In the genomic region with DNA sequence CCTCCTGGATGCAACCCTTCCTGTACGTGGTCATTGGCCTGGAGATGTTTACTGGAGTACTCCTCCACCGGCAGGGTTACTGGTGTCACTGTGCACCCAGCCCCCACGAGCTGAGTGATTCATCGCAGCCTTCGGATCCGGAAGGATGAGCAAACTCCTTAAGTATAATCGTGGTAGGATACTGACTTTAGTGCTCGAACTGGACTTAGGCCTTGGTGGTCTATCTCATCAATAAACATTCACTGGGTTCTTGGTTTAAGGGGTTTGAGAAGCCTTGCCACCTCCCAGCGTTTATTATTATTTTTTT, we compare ENCODE assay signal across 7 cellular contexts.
DNase-seq lines count a peak whose midpoint lies in the region; ATAC-seq, FAIRE-seq and TF ChIP-seq lines count a peak whose summit lies in the region.
"Not testable (repeated sequence)": the region's sequence is repeated elsewhere in the genome, so short reads cannot be mapped to it uniquely, and the experiment has no call there.

No MANE protein-coding gene starts in this region.

- 21% methylated on average over 7 of the region's 9 CpGs for WGBS in HUES64
- 37% methylated on average over 9 of the region's 9 CpGs; no CpG with 5 or more reads in 1 of the 2 experiments for WGBS in H1 (ENCODE audit: extremely low coverage in 1 of 2, insufficient coverage in 1 of 2, insufficient read length in 1 of 2, insufficient replicate concordance in 2 of 2, low coverage in 1 of 2, low lambda C conversion rate in 2 of 2, missing lambda C conversion rate in 1 of 2), 2 experiments

- CTCF ChIA-PET in RWPE1 (lab: Yijun Ruan, JAX) (interaction anchor here (0.6 kb wide), 3 partner anchors 9 to 40 kb away, joined by 3 to 5 read pairs (median 3); no protein-coding TSS in a partner anchor), H1 (lab: Charles Lee; ENCODE audit: partially characterized antibody) (interaction anchor here (0.8 to 1.4 kb wide), 2 partner anchors 12 to 25 kb away, joined by 3 read pairs; no protein-coding TSS in a partner anchor)
- CTCF ChIA-PET in activated naive CD4-positive, alpha-beta T cell treated with anti-CD3 and anti-CD28 coated beads, Interleukin-2, amount 10 ng/mL, durations not matched to agents 7 days and 5 days (lab: Charles Lee): not testable (repeated sequence)

- H3K27ac ChIP-seq in HUES64 (ENCODE audit: low read depth, low read length); RWPE1; H1 (ENCODE audit: low read depth, low read length); osteoblast (ENCODE audit: low read depth, low read length): not testable (repeated sequence)

- H4K20me1 ChIP-seq in H1 (replicated peaks in 1 of 2; ENCODE audit: control insufficient read depth in 1 of 2, insufficient read depth in 2 of 2, low read length in 2 of 2); osteoblast (ENCODE audit: insufficient read depth, low read length): not testable (repeated sequence)

- H4K5ac ChIP-seq in H1 (ENCODE audit: insufficient read length, low read depth, low read length): not testable (repeated sequence)

- not testable (repeated sequence) for H2BK12ac ChIP-seq in H1 (ENCODE audit: low read depth, low read length)

- H3K4ac ChIP-seq in H1 (replicated peaks; ENCODE audit: insufficient read length, low read depth, low read length): not testable (repeated sequence)

- H2AFZ ChIP-seq in H1 (ENCODE audit: low read length): peak overlapping the region; percentile 33; the same call in 1 of the 2 replicates
- not testable (repeated sequence) for H2AFZ ChIP-seq in osteoblast (ENCODE audit: low read length)

- DNase-seq in RWPE1 (ENCODE audit: low spot score): peak; percentile 40
- not testable (repeated sequence) for DNase-seq in activated naive CD4-positive, alpha-beta T cell treated with anti-CD3 and anti-CD28 coated beads, Interleukin-2, amount 10 ng/mL, durations not matched to agents 7 days and 5 days; H1 (ENCODE audit: low read depth in 1 of 2, low spot score in 2 of 2); immature natural killer cell
- peak; percentile 8 for DNase-seq in osteoblast (ENCODE audit: insufficient read length, low spot score, missing footprints)

- peaks cover 39% of the 10 kb centered on the region for H3K27me3 Mint-ChIP-seq in activated naive CD4-positive, alpha-beta T cell treated with anti-CD3 and anti-CD28 coated beads, Interleukin-2, amount 10 ng/mL, durations not matched to agents 7 days and 5 days
- peaks cover 12 to 31% (median 20%) of the 10 kb centered on the region in 3 donors for H3K27me3 Mint-ChIP-seq in immature natural killer cell (ENCODE audit: low read depth in 3 of 3)

- H3K27ac Mint-ChIP-seq in activated naive CD4-positive, alpha-beta T cell treated with anti-CD3 and anti-CD28 coated beads, Interleukin-2, amount 10 ng/mL, durations not matched to agents 7 days and 5 days; immature natural killer cell: not testable (repeated sequence)

- not testable (repeated sequence) for H4K91ac ChIP-seq in H1 (replicated peaks; ENCODE audit: insufficient read length, low read length)

- not testable (repeated sequence) for H4K8ac ChIP-seq in H1 (ENCODE audit: extremely low read depth, insufficient read depth, low read length)

- TF ChIP-seq EP300 in H1 (IDR thresholded peaks at IDR 0.05; ENCODE audit: borderline replicate concordance in 1 of 2, low read depth in 2 of 2, low read length in 2 of 2): not testable (repeated sequence)

- not testable (repeated sequence) for H3K23me2 ChIP-seq in H1 (ENCODE audit: low read depth, low read length)

- not testable (repeated sequence) for TF ChIP-seq CTCF in RWPE1 (conservative IDR thresholded peaks at IDR 0.05; ENCODE audit: low read depth); H1 (IDR thresholded peaks at IDR 0.05; ENCODE audit: control extremely low read depth in 1 of 3, insufficient read depth in 1 of 3, low read depth in 1 of 3, low read length in 3 of 3); osteoblast (IDR thresholded peaks at IDR 0.05; ENCODE audit: extremely low read depth, low read depth, low read length)

- H3K4me1 Mint-ChIP-seq in activated naive CD4-positive, alpha-beta T cell treated with anti-CD3 and anti-CD28 coated beads, Interleukin-2, amount 10 ng/mL, durations not matched to agents 7 days and 5 days: peaks cover 17% of the 10 kb centered on the region
- peaks cover 4 to 17% of the 10 kb centered on the region in 2 donors for H3K4me1 Mint-ChIP-seq in immature natural killer cell

- TF ChIP-seq POLR2A in H1 (IDR thresholded peaks at IDR 0.05; ENCODE audit: control extremely low read depth in 1 of 2, low read depth in 2 of 2, low read length in 2 of 2): not testable (repeated sequence)

- H2BK5ac ChIP-seq in H1 (ENCODE audit: low read depth, low read length): not testable (repeated sequence)

- H3K56ac ChIP-seq in H1 (replicated peaks; ENCODE audit: insufficient read length, low read depth, low read length): not testable (repeated sequence)

- not testable (repeated sequence) for H3K9ac ChIP-seq in HUES64 (ENCODE audit: low read depth, low read length); H1 (replicated peaks in 1 of 4; ENCODE audit: extremely low read depth in 1 of 4, low read depth in 3 of 4, low read length in 3 of 4)

- ATAC-seq in GM18498 (IDR thresholded peaks at IDR 0.05; ENCODE audit: unreplicated experiment): peak; percentile 23

- H3K4me3 Mint-ChIP-seq in activated naive CD4-positive, alpha-beta T cell treated with anti-CD3 and anti-CD28 coated beads, Interleukin-2, amount 10 ng/mL, durations not matched to agents 7 days and 5 days: peak overlapping the region; percentile 74
- H3K4me3 Mint-ChIP-seq in immature natural killer cell: peak overlapping the region; percentile 40 to 76 (median 67)

- not testable (repeated sequence) for H3K36me3 Mint-ChIP-seq in activated naive CD4-positive, alpha-beta T cell treated with anti-CD3 and anti-CD28 coated beads, Interleukin-2, amount 10 ng/mL, durations not matched to agents 7 days and 5 days; immature natural killer cell

- H3K27me3 ChIP-seq in HUES64 (ENCODE audit: insufficient read depth, low read length): peaks cover 57% of the 10 kb centered on the region
- H3K27me3 ChIP-seq in H1 (replicated peaks in 1 of 4; ENCODE audit: control insufficient read depth in 3 of 4, extremely low read depth in 1 of 4, insufficient read depth in 3 of 4, low read length in 3 of 4): peaks cover 3 to 27% (median 13%) of the 10 kb centered on the region in 4 experiments
- H3K27me3 ChIP-seq in osteoblast (ENCODE audit: insufficient read depth, low read length): not testable (repeated sequence)

- TF ChIP-seq RAD21 in H1 (IDR thresholded peaks at IDR 0.05 in 1 of 2, conservative IDR thresholded peaks at IDR 0.05 in 1 of 2; ENCODE audit: low read depth in 2 of 2, low read length in 2 of 2): not testable (repeated sequence)

- not testable (repeated sequence) for H3K23ac ChIP-seq in H1 (ENCODE audit: insufficient read length)

- H2BK15ac ChIP-seq in H1 (ENCODE audit: low read length): not testable (repeated sequence)

- not testable (repeated sequence) for H3K36me3 ChIP-seq in HUES64 (ENCODE audit: insufficient read depth, low read length); H1 (ENCODE audit: control insufficient read depth in 2 of 4, insufficient read depth in 4 of 4, low read length in 3 of 4); osteoblast (ENCODE audit: insufficient read depth, low read length)

- not testable (repeated sequence) for H3K9me3 ChIP-seq in HUES64 (ENCODE audit: insufficient read depth, low read depth, low read length); H1 (ENCODE audit: insufficient read depth in 2 of 2, low read depth in 1 of 2, low read length in 1 of 2); osteoblast (ENCODE audit: low read depth, low read length)

- peak overlapping the region; percentile 78 for H3K4me3 ChIP-seq in HUES64 (ENCODE audit: low read length)
- peak overlapping the region; percentile 64 to 75 (median 72); a peak in 5 of 8 replicates for H3K4me3 ChIP-seq in H1 (ENCODE audit: extremely low read depth in 1 of 4, insufficient read depth in 2 of 4, low read depth in 3 of 4, low read length in 4 of 4)
- peak overlapping the region; percentile 63 for H3K4me3 ChIP-seq in osteoblast (ENCODE audit: insufficient read depth, low read length)

- H3K79me1 ChIP-seq in H1 (ENCODE audit: low read depth, low read length): not testable (repeated sequence)

- H3K4me2 ChIP-seq in H1 (ENCODE audit: insufficient read depth in 1 of 2, low read depth in 2 of 2, low read length in 2 of 2): peak overlapping the region; percentile 85 to 93
- H3K4me2 ChIP-seq in osteoblast (ENCODE audit: insufficient read depth, low read length): peak overlapping the region; percentile 68

- H3K79me2 ChIP-seq in H1 (ENCODE audit: control insufficient read depth in 1 of 2, insufficient read depth in 2 of 2, low read length in 2 of 2); osteoblast (ENCODE audit: insufficient read depth, low read length): not testable (repeated sequence)

- FAIRE-seq in H1 (lab: Jason Lieb, UNC): not testable (repeated sequence)

- H3K14ac ChIP-seq in H1 (ENCODE audit: insufficient read length): not testable (repeated sequence)

- not testable (repeated sequence) for H2BK20ac ChIP-seq in H1 (ENCODE audit: low read length)

- not testable (repeated sequence) for H2BK120ac ChIP-seq in H1 (replicated peaks; ENCODE audit: low read depth, low read length)

- H3K18ac ChIP-seq in H1 (ENCODE audit: extremely low read depth, low read length): not testable (repeated sequence)

- H2AK5ac ChIP-seq in H1 (ENCODE audit: low read depth, low read length): not testable (repeated sequence)

- H3K4me1 ChIP-seq in HUES64 (ENCODE audit: insufficient read depth, low read length); H1 (replicated peaks in 1 of 4; ENCODE audit: control insufficient read depth in 3 of 4, insufficient read depth in 4 of 4, low read length in 3 of 4); osteoblast (ENCODE audit: insufficient read depth, low read length): not testable (repeated sequence)

- H3K9me3 Mint-ChIP-seq in activated naive CD4-positive, alpha-beta T cell treated with anti-CD3 and anti-CD28 coated beads, Interleukin-2, amount 10 ng/mL, durations not matched to agents 7 days and 5 days; immature natural killer cell: not testable (repeated sequence)

- POLR2A ChIA-PET in RWPE1 (lab: Yijun Ruan, JAX; ENCODE audit: low non-redundant PET); H1 (lab: Charles Lee; ENCODE audit: partially characterized antibody): not testable (repeated sequence)

TF ChIP-seq in H1, 55 proteins besides CTCF, POLR2A, EP300 and RAD21:
- TF ChIP-seq CHD2 (IDR thresholded peaks at IDR 0.05; ENCODE audit: low read length): 0 out of 2 replicates have a peak, but pooled peaks have one; percentile 5
TF ChIP-seq in H1: peak in this region for 1; not testable (repeated sequence) for 54.
